Comparison of ENCODE assay signal across 21 cellular contexts in the genomic region with DNA sequence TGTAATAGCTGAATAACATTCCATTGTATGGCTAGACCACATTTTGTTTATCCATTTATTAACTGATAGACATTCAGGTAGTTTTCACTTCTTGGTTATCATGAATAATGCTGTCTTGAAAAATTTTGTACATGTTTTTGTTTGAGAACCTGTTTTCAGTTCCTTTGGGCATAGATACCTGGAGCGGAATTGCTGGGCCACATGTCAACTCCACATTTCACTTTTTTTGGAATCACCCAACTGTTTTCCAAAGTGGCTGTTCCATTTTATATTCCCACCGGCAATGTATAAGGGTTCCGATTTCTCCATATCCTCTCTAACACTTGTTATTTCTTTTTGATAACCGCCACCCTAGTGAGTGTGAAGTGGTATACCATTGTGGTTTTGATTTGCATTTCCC.
"Had no signal": no experiment of that assay in that cellular context is flagged by ENCODE, and none has a peak within 500 bp of the region (broad histone marks: within the 10 kb centered on the region; RNA-seq: fewer than 3 reads in every experiment).

No MANE protein-coding gene starts in this region.

- H3K4me1 ChIP-seq: colonic mucosa, left lung, lower lobe of right lung had no signal

- H3K4me3 ChIP-seq: colonic mucosa, esophagus squamous epithelium, gastrocnemius medialis, heart right ventricle, left lung, lower lobe of right lung had no signal

- H3K36me3 ChIP-seq: colonic mucosa, esophagus squamous epithelium, gastrocnemius medialis, heart right ventricle, left lung, lower lobe of right lung had no signal

- DNase-seq: colonic mucosa; cortex of kidney; effector memory CD4-positive, alpha-beta T cell; erythroblast; esophagus squamous epithelium; foreskin fibroblast; foreskin melanocyte; gastrocnemius medialis; glutamatergic neuron; head of caudate nucleus; heart right ventricle; hippocampal formation; left cardiac atrium; left lung; left ventricle myocardium superior; lower lobe of right lung; mesenchymal stem cell; midbrain; naive thymus-derived CD4-positive, alpha-beta T cell had no signal

- ATAC-seq: esophagus mucosa; gastrocnemius medialis; heart right ventricle; left cardiac atrium; left lung; left ventricle myocardium superior; lower lobe of right lung; naive thymus-derived CD4-positive, alpha-beta T cell had no signal

- H3K27ac ChIP-seq: colonic mucosa, epithelial cell of prostate, esophagus squamous epithelium, gastrocnemius medialis, heart right ventricle, left lung, lower lobe of right lung had no signal

- H3K9me3 ChIP-seq: colonic mucosa, esophagus squamous epithelium, gastrocnemius medialis, lower lobe of right lung had no signal
